10 cellular contexts compared by ENCODE assay signal in the genomic region with DNA sequence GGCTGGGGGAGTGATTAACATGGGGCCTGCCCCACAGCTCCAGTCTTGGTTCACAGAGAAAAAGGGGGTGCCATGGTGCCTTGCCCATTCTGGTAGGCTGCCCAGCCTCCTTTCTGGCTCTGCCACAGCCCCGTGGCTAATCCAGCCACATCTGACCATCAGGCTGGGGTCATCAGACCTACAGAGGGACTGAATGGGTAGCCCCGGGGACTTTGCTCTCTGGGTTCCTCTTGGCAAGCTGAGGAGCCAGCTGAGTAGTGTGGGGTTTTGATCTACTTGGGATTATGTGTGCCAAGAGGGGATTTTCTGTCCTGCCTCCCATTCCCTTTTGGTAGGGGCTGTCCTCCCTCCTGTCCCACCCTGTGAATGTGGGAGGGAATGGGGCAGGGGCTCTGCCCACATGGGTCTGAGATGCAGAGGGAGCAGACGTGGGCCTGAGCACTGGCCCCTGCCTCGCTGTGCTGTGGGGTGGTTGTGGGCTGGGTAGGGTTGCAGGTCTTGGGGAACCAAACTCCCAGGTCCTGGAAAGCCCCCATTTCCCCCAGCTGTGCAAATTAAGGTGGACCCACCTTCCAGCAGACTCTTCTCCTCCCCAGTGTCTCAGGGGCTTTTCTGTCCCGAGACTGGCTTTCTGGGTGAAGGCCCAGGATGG. TPM values are rescaled to one million over a fixed set of nuclear protein-coding genes. Genes with fewer than 3 reads are reported as not detected.
DNase-seq lines count a peak whose midpoint lies in the region; ATAC-seq and TF ChIP-seq lines count a peak whose summit lies in the region.
"Had no signal": no experiment of that assay in that cellular context is flagged by ENCODE, and none has a peak within 500 bp of the region (broad histone marks: within the 10 kb centered on the region; RNA-seq: fewer than 3 reads in every experiment).

No MANE protein-coding gene starts in this region.

- H3K27ac ChIP-seq in Peyer's patch, result peak overlapping the region in 3 of 4 donors; percentile 50 to 78 (median 62)

- TF ChIP-seq CTCF in GM12875 (IDR thresholded peaks at IDR 0.05; ENCODE audit: borderline replicate concordance, insufficient read depth, low read depth, low read length), result no peak
- no peak for TF ChIP-seq CTCF in Peyer's patch (IDR thresholded peaks at IDR 0.05)
- TF ChIP-seq CTCF in GM10266 (IDR thresholded peaks at IDR 0.05; ENCODE audit: control insufficient read depth, insufficient read depth, low read depth, missing control alignments), result no peak
- no peak for TF ChIP-seq CTCF in osteocyte (IDR thresholded peaks at IDR 0.05)

- peak overlapping the region; percentile 89 to 96 (median 92) for H3K27ac Mint-ChIP-seq in naive thymus-derived CD8-positive, alpha-beta T cell
- H3K27ac Mint-ChIP-seq in osteocyte (ENCODE audit: unreplicated experiment), result no peak overlapping the region

- POLR2A ChIA-PET in naive thymus-derived CD8-positive, alpha-beta T cell (lab: Charles Lee), result interaction anchor here (3.6 to 8.8 kb wide), 2 partner anchors 13 to 32 kb away, joined by 21 to 70 read pairs; a partner anchor contains a TSS

- peaks cover 20 to 62% (median 41%) of the 10 kb centered on the region in 4 donors for H3K4me1 Mint-ChIP-seq in naive thymus-derived CD8-positive, alpha-beta T cell
- peaks cover 52% of the 10 kb centered on the region for H3K4me1 Mint-ChIP-seq in osteocyte (ENCODE audit: unreplicated experiment)

- H3K27me3 Mint-ChIP-seq in naive thymus-derived CD8-positive, alpha-beta T cell, result no peaks in the 10 kb centered on the region
- H3K27me3 Mint-ChIP-seq in osteocyte (ENCODE audit: unreplicated experiment), result no peaks in the 10 kb centered on the region

- H3K27me3 ChIP-seq in Peyer's patch, result no peaks in the 10 kb centered on the region

- peak overlapping the region in 7 of 10 donors; percentile 66 to 83 (median 75) for H3K4me3 Mint-ChIP-seq in naive thymus-derived CD8-positive, alpha-beta T cell
- H3K4me3 Mint-ChIP-seq in osteocyte (ENCODE audit: unreplicated experiment), result no peak overlapping the region

- ATAC-seq in GM21515 (IDR thresholded peaks at IDR 0.05; ENCODE audit: unreplicated experiment), result peak; percentile 2
- peak; percentile 6 to 27 for ATAC-seq in naive thymus-derived CD8-positive, alpha-beta T cell

- H3K9me3 ChIP-seq in Peyer's patch, result no peaks in the 10 kb centered on the region

- TF ChIP-seq POLR2A in Peyer's patch (IDR thresholded peaks at IDR 0.05), result no peak

- DNase-seq in Peyer's patch (no peak), NCI-H774 (lab: John Stamatoyannopoulos, UW) (no peak), GM10266 (ENCODE audit: extremely low spot score) (no peak), OCI-M1 (lab: John Stamatoyannopoulos, UW) (no peak), osteocyte (ENCODE audit: extremely low spot score, unreplicated experiment) (no peak)
- DNase-seq in naive thymus-derived CD8-positive, alpha-beta T cell, result no peak
- DNase-seq: activated gamma-delta T cell, NCI-H524 treated with DMSO at 0.1 percent for 48 hours had no signal

- H3K9me3 Mint-ChIP-seq in naive thymus-derived CD8-positive, alpha-beta T cell, result no peaks in the 10 kb centered on the region
- H3K9me3 Mint-ChIP-seq in osteocyte (ENCODE audit: unreplicated experiment), result no peaks in the 10 kb centered on the region

- H3K4me1 ChIP-seq in Peyer's patch, result peaks cover 6 to 53% (median 37%) of the 10 kb centered on the region in 4 donors

- H3K4me3 ChIP-seq in GM12875 (ENCODE audit: low read depth, low read length) (peak overlapping the region; percentile 15), Peyer's patch (peak overlapping the region in 1 of 4 donors; percentile 2)

- peaks cover 0 to 5% (median 0%) of the 10 kb centered on the region in 3 donors for H3K36me3 ChIP-seq in Peyer's patch

- no peaks in the 10 kb centered on the region for H3K36me3 Mint-ChIP-seq in naive thymus-derived CD8-positive, alpha-beta T cell
- no peaks in the 10 kb centered on the region for H3K36me3 Mint-ChIP-seq in osteocyte (ENCODE audit: unreplicated experiment)

RNA-seq across cellular contexts. Expression of a gene that starts 32.0 kb away (rescaled TPM):
- total RNA-seq in Peyer's patch, result 100 to 1,000 TPM in 1 of 4 donors, 10 to 100 TPM in 3; 40.4 to 140 (median 78.4) TPM
- 10 to 100 TPM; 24.1 to 28.7 TPM for total RNA-seq in naive thymus-derived CD8-positive, alpha-beta T cell
- 10 to 100 TPM; 21.1 to 29.9 (median 21.1) TPM for polyA plus RNA-seq in naive thymus-derived CD8-positive, alpha-beta T cell
- 29.5 and 34.6 TPM in 2 replicates for total RNA-seq in osteocyte
